Comparison of ENCODE assay signal across 16 cellular contexts in the genomic region with DNA sequence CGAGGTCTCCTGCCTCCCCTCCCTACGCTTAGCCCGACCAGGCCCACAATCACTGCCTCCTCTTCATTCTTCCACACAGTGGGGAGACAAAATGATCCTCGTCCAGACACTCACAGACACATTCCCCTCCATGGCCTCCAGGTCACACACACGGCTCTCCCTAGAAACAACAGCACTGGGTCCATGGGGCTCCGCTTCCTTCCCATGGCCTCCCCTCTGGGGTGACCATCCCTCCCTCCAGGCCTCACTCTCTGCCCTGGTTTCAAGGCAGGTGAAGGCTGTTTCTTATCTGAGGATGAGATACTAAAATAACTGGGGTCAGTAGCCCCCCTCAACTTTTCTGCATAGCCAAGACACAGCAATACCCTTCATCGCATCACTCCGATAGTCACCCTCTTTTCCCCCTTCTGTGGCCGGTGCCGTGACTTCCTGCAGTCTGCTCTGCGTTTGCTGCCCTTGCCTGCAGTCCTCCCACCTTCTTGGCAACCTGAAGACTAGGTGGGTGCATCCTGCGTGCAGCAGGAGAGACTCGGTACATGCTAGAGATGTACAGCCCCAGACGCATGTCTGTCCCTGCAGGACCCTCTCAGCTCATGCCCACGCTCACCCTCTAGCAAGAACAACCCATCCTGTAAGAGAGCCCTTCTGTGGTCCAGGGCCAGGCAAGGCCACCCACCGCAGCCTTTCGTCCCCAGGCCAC. TPM values are rescaled to one million over a fixed set of nuclear protein-coding genes. Genes with fewer than 3 reads are reported as not detected.
DNase-seq lines count a peak whose midpoint lies in the region; ATAC-seq, FAIRE-seq and TF ChIP-seq lines count a peak whose summit lies in the region.
"Had no signal": no experiment of that assay in that cellular context is flagged by ENCODE, and none has a peak within 500 bp of the region (broad histone marks: within the 10 kb centered on the region; RNA-seq: fewer than 3 reads in every experiment).

No MANE protein-coding gene starts in this region.

- H3K9me3 ChIP-seq in OCI-LY1 (ENCODE audit: low read length) (no peaks in the 10 kb centered on the region), mucosa of descending colon (no peaks in the 10 kb centered on the region), vagina (no peaks in the 10 kb centered on the region), esophagus squamous epithelium (no peaks in the 10 kb centered on the region)
- H3K9me3 ChIP-seq: BE2C had no signal

- intact Hi-C loops in CD14-positive monocyte (cut with micrococcal nuclease): loop anchor here (2.0 to 5.0 kb wide), 2 partner anchors 35 to 72 kb away; no protein-coding TSS in a partner anchor
- intact Hi-C loops in mucosa of descending colon (cut with DNase I, micrococcal nuclease): no loop called here
- intact Hi-C loops in vagina (cut with DNase I): no loop called here
- intact Hi-C loops in esophagus squamous epithelium (cut with DNase I): no loop called here

- no peaks in the 10 kb centered on the region for H3K36me3 ChIP-seq in OCI-LY1 (ENCODE audit: insufficient read depth, low read length)
- H3K36me3 ChIP-seq in mucosa of descending colon (ENCODE audit: low read depth): no peaks in the 10 kb centered on the region
- no peaks in the 10 kb centered on the region for H3K36me3 ChIP-seq in vagina
- no peaks in the 10 kb centered on the region for H3K36me3 ChIP-seq in esophagus squamous epithelium
- H3K36me3 ChIP-seq: BE2C had no signal

- no peaks in the 10 kb centered on the region for H3K79me2 ChIP-seq in OCI-LY1 (ENCODE audit: insufficient read depth, low read length)

- peaks cover 56% of the 10 kb centered on the region for H3K4me1 Mint-ChIP-seq in CD14-positive monocyte
- H3K4me1 Mint-ChIP-seq in activated T-helper 17 cell treated with anti-CD3 and anti-CD28 coated beads, Interleukin-2, amount 50 U/mL, for 72 hours: peaks cover 38% of the 10 kb centered on the region

- TF ChIP-seq POLR2A in vagina (IDR thresholded peaks at IDR 0.05): no peak
- no peak for TF ChIP-seq POLR2A in esophagus squamous epithelium (IDR thresholded peaks at IDR 0.05)

- H3K27me3 ChIP-seq in OCI-LY1 (ENCODE audit: insufficient read depth, low read length) (no peaks in the 10 kb centered on the region), vagina (no peaks in the 10 kb centered on the region), esophagus squamous epithelium (peaks cover 0 to 37% (median 0%) of the 10 kb centered on the region in 4 donors)
- H3K27me3 ChIP-seq: BE2C had no signal

- H3K9me3 Mint-ChIP-seq in CD14-positive monocyte: peaks cover 0 to 2% (median 0%) of the 10 kb centered on the region in 7 donors
- no peaks in the 10 kb centered on the region for H3K9me3 Mint-ChIP-seq in activated T-helper 17 cell treated with anti-CD3 and anti-CD28 coated beads, Interleukin-2, amount 50 U/mL, for 72 hours

- FAIRE-seq in HTR-8/SVneo (lab: Jason Lieb, UNC): no peak
- FAIRE-seq: endothelial cell of umbilical vein, TTC549 had no signal

- no peak overlapping the region for H2AFZ ChIP-seq in OCI-LY1 (ENCODE audit: low read length)

- H3K4me3 Mint-ChIP-seq in CD14-positive monocyte: peak overlapping the region; percentile 31 to 52
- peak overlapping the region; percentile 88 for H3K4me3 Mint-ChIP-seq in activated T-helper 17 cell treated with anti-CD3 and anti-CD28 coated beads, Interleukin-2, amount 50 U/mL, for 72 hours

- DNase-seq in CD14-positive monocyte (ENCODE audit: low spot score) (no peak), mucosa of descending colon (no peak), HTR-8/SVneo (ENCODE audit: insufficient read length, low spot score) (no peak), vagina (ENCODE audit: extremely low spot score in 2 of 2) (no peak), esophagus squamous epithelium (lab: John Stamatoyannopoulos, UW) (no peak)
- DNase-seq: BE2C, NCI-H2029, NCI-H82, SHP77 had no signal

- peak overlapping the region; percentile 67 for H3K4me3 ChIP-seq in OCI-LY1 (ENCODE audit: low read depth, low read length, poor library complexity, severe bottlenecking)
- H3K4me3 ChIP-seq in mucosa of descending colon: no peak overlapping the region
- no peak overlapping the region for H3K4me3 ChIP-seq in vagina
- no peak overlapping the region for H3K4me3 ChIP-seq in esophagus squamous epithelium

- H3K4me1 ChIP-seq in OCI-LY1 (ENCODE audit: insufficient read depth, low read length, severe bottlenecking) (peaks cover 78% of the 10 kb centered on the region), mucosa of descending colon (ENCODE audit: low read depth) (peaks cover 2% of the 10 kb centered on the region), vagina (no peaks in the 10 kb centered on the region), esophagus squamous epithelium (peaks cover 4 to 33% (median 13%) of the 10 kb centered on the region in 3 donors)
- H3K4me1 ChIP-seq: BE2C had no signal

- peak; percentile 2 for ATAC-seq in activated T-helper 17 cell treated with anti-CD3 and anti-CD28 coated beads, Interleukin-2, amount 50 U/mL, for 72 hours (replicated peaks)
- ATAC-seq in mucosa of descending colon (peak; percentile 26), GM18870 (IDR thresholded peaks at IDR 0.05; ENCODE audit: unreplicated experiment) (no peak)

- H3K27me3 Mint-ChIP-seq in CD14-positive monocyte (ENCODE audit: low read depth in 3 of 3): peaks cover 15 to 37% (median 22%) of the 10 kb centered on the region in 3 donors
- H3K27me3 Mint-ChIP-seq in activated T-helper 17 cell treated with anti-CD3 and anti-CD28 coated beads, Interleukin-2, amount 50 U/mL, for 72 hours: no peaks in the 10 kb centered on the region

- H3K27ac ChIP-seq in OCI-LY1 (ENCODE audit: low read depth, low read length, poor library complexity, severe bottlenecking) (peak overlapping the region; percentile 95), vagina (no peak overlapping the region), esophagus squamous epithelium (no peak overlapping the region)

- no peak for TF ChIP-seq CTCF in CD14-positive monocyte (IDR thresholded peaks at IDR 0.05)
- TF ChIP-seq CTCF in OCI-LY1 (IDR thresholded peaks at IDR 0.05; ENCODE audit: low read length): no peak
- TF ChIP-seq CTCF in mucosa of descending colon (IDR thresholded peaks at IDR 0.05): no peak
- TF ChIP-seq CTCF in vagina (IDR thresholded peaks at IDR 0.05): no peak
- no peak for TF ChIP-seq CTCF in esophagus squamous epithelium (IDR thresholded peaks at IDR 0.05)

- peaks cover 0 to 19% of the 10 kb centered on the region in 2 donors for H3K36me3 Mint-ChIP-seq in CD14-positive monocyte
- H3K36me3 Mint-ChIP-seq in activated T-helper 17 cell treated with anti-CD3 and anti-CD28 coated beads, Interleukin-2, amount 50 U/mL, for 72 hours (ENCODE audit: low read depth): peaks cover 100% of the 10 kb centered on the region

- no peaks in the 10 kb centered on the region for H3K9me2 ChIP-seq in OCI-LY1 (ENCODE audit: low read depth, low read length)

- peak overlapping the region in 6 of 7 donors; percentile 22 to 88 (median 84) for H3K27ac Mint-ChIP-seq in CD14-positive monocyte
- H3K27ac Mint-ChIP-seq in activated T-helper 17 cell treated with anti-CD3 and anti-CD28 coated beads, Interleukin-2, amount 50 U/mL, for 72 hours: peak overlapping the region; percentile 97

- no peaks in the 10 kb centered on the region for H4K20me1 ChIP-seq in OCI-LY1 (ENCODE audit: insufficient read depth, low read length)

- 77 to 85% methylated on average over 11 to 12 of the region's 17 CpGs for WGBS in esophagus squamous epithelium, 2 donors

- peak overlapping the region; percentile 83 for H3K9ac ChIP-seq in OCI-LY1 (ENCODE audit: low read length)

- H3F3A ChIP-seq in OCI-LY1 (ENCODE audit: insufficient read depth, low read length): no peaks in the 10 kb centered on the region

- peak overlapping the region; percentile 91 for H3K4me2 ChIP-seq in OCI-LY1 (ENCODE audit: low read length)

RNA-seq across cellular contexts. Expression of gene CD6, which starts 55.8 kb away (rescaled TPM):
- polyA plus RNA-seq in CD14-positive monocyte: under 1 TPM; 0.39 TPM
- 100 to 1,000 TPM; 254 to 438 TPM for total RNA-seq in activated T-helper 17 cell treated with anti-CD3 and anti-CD28 coated beads, Interleukin-2, amount 50 U/mL, for 72 hours
- 1 to 10 TPM; 2.3 to 4.3 (median 2.8) TPM for total RNA-seq in mucosa of descending colon
- total RNA-seq in vagina: 3.9 TPM
- 1 to 10 TPM in 3 of 4 donors, under 1 TPM in 1; 0.79 to 4.4 (median 1.4) TPM for total RNA-seq in esophagus squamous epithelium
- total RNA-seq: endothelial cell of umbilical vein, H4, pulmonary artery endothelial cell had no signal
- polyA plus RNA-seq: endothelial cell of umbilical vein had no signal

Comparison
In these comparisons a context has a peak if more than half of its experiments do, and no peak if none do; other contexts are left out.
1. RNA of gene CD6, which starts 55.8 kb away (total RNA-seq): 254 to 438 TPM in activated T-helper 17 cell treated with anti-CD3 and anti-CD28 coated beads, Interleukin-2, amount 50 U/mL, for 72 hours; 3.9 TPM in vagina (single experiment), 2.3 to 4.3 TPM in mucosa of descending colon and 0.79 to 4.4 TPM in esophagus squamous epithelium; every median in the first group is over 10 times any median in the second.
2. intact Hi-C loops: an anchor here in CD14-positive monocyte (2.0 to 5.0 kb wide); none called in mucosa of descending colon, vagina and esophagus squamous epithelium.